Comparison of ENCODE assay signal across 8 cellular contexts in the genomic region with DNA sequence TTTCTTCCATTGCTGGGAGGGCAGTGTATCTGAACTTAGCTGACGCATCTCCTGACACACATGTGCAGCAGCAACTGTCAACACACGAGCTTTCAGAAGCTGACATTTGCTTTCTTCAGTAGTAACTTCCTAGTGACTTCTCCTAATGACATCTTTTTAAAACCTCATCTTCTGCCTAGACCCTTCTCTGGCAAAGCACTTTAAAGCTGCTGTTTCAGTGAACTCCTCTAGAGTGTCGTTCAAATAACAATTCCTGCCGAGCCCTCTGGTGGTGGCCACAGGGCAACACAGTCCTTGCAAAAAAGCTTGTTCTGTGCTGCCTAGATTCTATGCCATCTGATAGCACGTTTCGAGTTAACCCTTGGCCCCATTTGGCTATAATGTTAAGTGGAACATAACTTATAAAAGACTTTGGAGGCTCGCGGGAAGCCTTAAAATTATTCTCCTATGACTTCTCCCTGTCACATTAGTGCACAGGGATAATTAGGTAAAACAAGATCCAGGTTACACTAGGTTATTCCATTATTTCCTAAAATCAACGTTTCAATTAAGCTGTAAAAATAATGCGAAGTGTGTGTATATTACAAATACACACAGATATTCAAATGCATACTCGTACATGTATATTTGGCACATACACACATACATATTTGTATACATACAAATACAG.
DNase-seq lines count a peak whose midpoint lies in the region; ATAC-seq, FAIRE-seq and TF ChIP-seq lines count a peak whose summit lies in the region.

No MANE protein-coding gene starts in this region.

- H3K27ac Mint-ChIP-seq in T-helper 17 cell = no peak overlapping the region

- H3K9me2 ChIP-seq in PC-9 (ENCODE audit: insufficient read depth) = no peaks in the 10 kb centered on the region

- POLR2A ChIA-PET in A549 (lab: Yijun Ruan, JAX) = no interaction called here
- POLR2A ChIA-PET in PC-9 (lab: Charles Lee; ENCODE audit: unreplicated experiment) = no interaction called here

- no peaks in the 10 kb centered on the region for H3K27me3 ChIP-seq in PC-9 (ENCODE audit: insufficient read depth, low read depth)
- H3K27me3 ChIP-seq in esophagus squamous epithelium = no peaks in the 10 kb centered on the region

- CTCF ChIA-PET in A549 (lab: Yijun Ruan, JAX) = no interaction called here
- CTCF ChIA-PET in PC-9 (lab: Charles Lee) = interaction anchor here (0.6 to 0.7 kb wide), 3 partner anchors 230 to 928 kb away, joined by 3 to 4 read pairs (median 3); no protein-coding TSS in a partner anchor

- TF ChIP-seq EP300 in A549 (IDR thresholded peaks at IDR 0.05) = no peak

- no peaks in the 10 kb centered on the region for H3F3A ChIP-seq in PC-9 (ENCODE audit: insufficient read depth, low read depth)

- H3K4me1 ChIP-seq in A549 (no peaks in the 10 kb centered on the region), PC-9 (replicated peaks; ENCODE audit: insufficient read depth) (no peaks in the 10 kb centered on the region), esophagus squamous epithelium (no peaks in the 10 kb centered on the region)

- H3K9me3 ChIP-seq in A549 (no peaks in the 10 kb centered on the region), PC-9 (ENCODE audit: insufficient read depth, low read depth) (no peaks in the 10 kb centered on the region), esophagus squamous epithelium (no peaks in the 10 kb centered on the region), T-helper 17 cell (ENCODE audit: control insufficient read depth, low read length, poor library complexity, severe bottlenecking) (no peaks in the 10 kb centered on the region)

- DNase-seq in A549 (ENCODE audit: low read depth in 1 of 2, low spot score in 1 of 2) (peak; percentile 0 to 58), GM13977 (ENCODE audit: low spot score) (no peak), PC-9 (peak in 1 of 2 experiments; percentile 25), esophagus squamous epithelium (lab: John Stamatoyannopoulos, UW) (no peak), nucleus accumbens (lab: John Stamatoyannopoulos, UW) (peak in 48 of 56 donors; percentile 0 to 59 (median 10)), GM19239 (ENCODE audit: insufficient read length, low spot score) (no peak), T-helper 17 cell (no peak)

- BruUV-seq in PC-9 (replicated peaks; lab: Mats Ljungman, UMichigan) = no TSS peak

- no peak overlapping the region for H3K4me3 Mint-ChIP-seq in T-helper 17 cell

- TF ChIP-seq RAD21 in A549 (conservative IDR thresholded peaks at IDR 0.05 in 1 of 2, IDR thresholded peaks at IDR 0.05 in 1 of 2) = peak; percentile 28 to 35; a peak in 3 of 5 replicates

- no peak overlapping the region for H2AFZ ChIP-seq in PC-9

- 13% methylated on average over 11 of the region's 11 CpGs for WGBS in A549 (ENCODE audit: missing lambda C conversion rate)
- 51 to 56% methylated on average over 11 of the region's 11 CpGs for WGBS in esophagus squamous epithelium, 2 donors

- ATAC-seq in A549 (peak; percentile 90 to 91), HG03565 (IDR thresholded peaks at IDR 0.05; ENCODE audit: unreplicated experiment) (peak; percentile 87), T-helper 17 cell (no peak)

- no peak overlapping the region for H3K4me2 ChIP-seq in A549
- no peak overlapping the region for H3K4me2 ChIP-seq in PC-9

- H3K27ac ChIP-seq in A549 (no peak overlapping the region), PC-9 (no peak overlapping the region), esophagus squamous epithelium (no peak overlapping the region)

- no peaks in the 10 kb centered on the region for H3K4me1 Mint-ChIP-seq in T-helper 17 cell

- H3K27me3 Mint-ChIP-seq in T-helper 17 cell = no peaks in the 10 kb centered on the region

- peak; percentile 35 for TF ChIP-seq CTCF in A549 (IDR thresholded peaks at IDR 0.05)
- peak; percentile 59 for TF ChIP-seq CTCF in GM13977 (IDR thresholded peaks at IDR 0.05; ENCODE audit: extremely low read depth, insufficient read depth, missing control alignments)
- peak; percentile 68 for TF ChIP-seq CTCF in PC-9 (conservative IDR thresholded peaks at IDR 0.05)
- TF ChIP-seq CTCF in esophagus squamous epithelium (IDR thresholded peaks at IDR 0.05) = peak in 4 of 6 experiments; percentile 23 to 36 (median 32)

- TF ChIP-seq POLR2A in A549 (IDR thresholded peaks at IDR 0.05; ENCODE audit: low read length) (no peak), esophagus squamous epithelium (IDR thresholded peaks at IDR 0.05) (no peak)

- no peak for FAIRE-seq in A549 (lab: Jason Lieb, UNC)
- no peak for FAIRE-seq in GM19239 (lab: Jason Lieb, UNC)

- intact Hi-C loops in PC-9 (cut with micrococcal nuclease; ENCODE audit: unreplicated experiment) = no loop called here
- intact Hi-C loops in esophagus squamous epithelium (cut with DNase I) = no loop called here

- H3K79me2 ChIP-seq in PC-9 (ENCODE audit: low read depth) = no peaks in the 10 kb centered on the region

- in situ Hi-C loops in GM13977 (cut with MboI; ENCODE audit: low pct_unique_long_range_greater_than_20kb, low sequenced_read_pairs, unreplicated experiment) = no loop called here

- no peak overlapping the region for H3K4me3 ChIP-seq in A549
- H3K4me3 ChIP-seq in PC-9 = no peak overlapping the region
- no peak overlapping the region for H3K4me3 ChIP-seq in esophagus squamous epithelium

- H4K20me1 ChIP-seq in PC-9 (ENCODE audit: insufficient read depth) = no peaks in the 10 kb centered on the region; the same call in 1 of the 2 replicates

- H3K36me3 ChIP-seq in PC-9 (ENCODE audit: low read depth) (no peaks in the 10 kb centered on the region), esophagus squamous epithelium (no peaks in the 10 kb centered on the region)

- H3K36me3 Mint-ChIP-seq in T-helper 17 cell (ENCODE audit: low read depth) = no peaks in the 10 kb centered on the region

TF ChIP-seq in A549, 52 proteins besides CTCF, POLR2A, EP300 and RAD21:
- TF ChIP-seq SMC3 (IDR thresholded peaks at IDR 0.05) (peak; percentile 35; the same call in 1 of the 3 replicates), RCOR1 (IDR thresholded peaks at IDR 0.05; ENCODE audit: low read depth, low read length) (no peak)
TF ChIP-seq in A549: peak in this region for 1.

Comparison
In these comparisons a context has a peak if more than half of its experiments do, and no peak if none do; other contexts are left out.
1. DNase-seq: peak in A549 (2 of 2) and nucleus accumbens (48 of 56); none in GM13977 (single experiment), esophagus squamous epithelium (single experiment), GM19239 (single experiment) and T-helper 17 cell (0 of 3).
2. Peak in every context shown above with its lines, with median percentiles within 50 percentile points of each other: CTCF ChIP-seq.